19 cellular contexts compared by ENCODE assay signal in the genomic region with DNA sequence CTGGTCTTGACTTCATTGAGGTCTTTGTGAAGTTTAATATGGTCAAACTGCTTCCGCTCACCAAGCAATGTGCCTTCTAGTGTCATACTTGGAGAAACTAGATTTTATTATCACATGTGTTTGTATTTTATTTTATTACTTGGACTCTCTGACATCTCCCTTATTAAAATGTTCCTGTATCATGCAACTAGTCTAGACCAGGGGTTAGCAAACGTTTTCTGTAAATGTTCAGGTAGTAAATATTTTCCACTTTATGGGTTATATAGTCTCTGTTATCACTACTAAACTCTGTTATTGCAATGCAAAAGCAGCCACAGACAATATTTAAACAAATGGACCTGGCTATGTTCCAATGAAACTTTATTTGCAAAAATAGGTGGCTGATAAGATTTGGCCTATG.
"Had no signal": no experiment of that assay in that cellular context is flagged by ENCODE, and none has a peak within 500 bp of the region (broad histone marks: within the 10 kb centered on the region; RNA-seq: fewer than 3 reads in every experiment).

No MANE protein-coding gene starts in this region.

- FAIRE-seq: K562, RCC 7860 had no signal

- DNase-seq: Kasumi-1, MV-4-11, NCI-H1092, NCI-H1105 treated with DMSO at 0.1 percent for 48 hours, NCI-H1417 treated with DMSO at 0.1 percent for 48 hours, NCI-H146, NCI-H1694 treated with DMSO at 0.1 percent for 48 hours, NCI-H1930, NCI-H2081, NCI-H2107, NCI-H2227 treated with DMSO at 0.1 percent for 48 hours, NCI-H524, NCI-H526 treated with DMSO at 0.1 percent for 48 hours, NCI-H748 treated with DMSO at 0.1 percent for 48 hours, RPMI8226, SHP77, SK-N-SH had no signal

- H3K4me3 ChIP-seq: K562 had no signal

- ATAC-seq: K562 had no signal

- H3K9me3 ChIP-seq: SK-N-SH had no signal
